In genomic region chr15:48828906-48829305, GRCh38 we compare ENCODE assay signal across 28 cellular contexts.
"Had no signal": no experiment of that assay in that cellular context is flagged by ENCODE, and none has a peak within 500 bp of the region (broad histone marks: within the 10 kb centered on the region; RNA-seq: fewer than 3 reads in every experiment).

No MANE protein-coding gene starts in this region.

- H3K27ac ChIP-seq: brain microvascular endothelial cell, epithelial cell of prostate, esophagus squamous epithelium, gastrocnemius medialis, heart left ventricle had no signal

- H3K36me3 ChIP-seq: brain microvascular endothelial cell, esophagus squamous epithelium, gastrocnemius medialis, heart left ventricle had no signal

- ATAC-seq: activated CD4-positive, CD25-positive, alpha-beta regulatory T cell treated with anti-CD3 and anti-CD28 coated beads, Interleukin-2, amount 50 U/mL, for 24 hours; activated CD8-positive, alpha-beta T cell treated with anti-CD3 and anti-CD28 coated beads for 36 hours; activated T-cell treated with anti-CD3 and anti-CD28 coated beads, Interleukin-2, amount 50 U/mL, for 4 hours; activated T-helper 17 cell treated with anti-CD3 and anti-CD28 coated beads, Interleukin-2, amount 50 U/mL, for 72 hours; effector memory CD8-positive, alpha-beta T cell; gastrocnemius medialis; heart left ventricle had no signal

- H3K4me1 Mint-ChIP-seq: activated B cell treated with CpG ODN at 0.5 μM for 24 hours; activated T-helper 17 cell treated with anti-CD3 and anti-CD28 coated beads, Interleukin-2, amount 50 U/mL, for 72 hours had no signal

- H3K27me3 ChIP-seq: brain microvascular endothelial cell, esophagus squamous epithelium, gastrocnemius medialis, heart left ventricle had no signal

- H3K4me1 ChIP-seq: gastrocnemius medialis, heart left ventricle had no signal

- H3K27ac Mint-ChIP-seq: activated B cell treated with CpG ODN at 0.5 μM for 24 hours; activated CD8-positive, alpha-beta T cell treated with anti-CD3 and anti-CD28 coated beads for 36 hours; activated naive CD8-positive, alpha-beta T cell; activated T-helper 17 cell treated with anti-CD3 and anti-CD28 coated beads, Interleukin-2, amount 50 U/mL, for 72 hours; effector memory CD8-positive, alpha-beta T cell had no signal

- H3K9me3 ChIP-seq: esophagus squamous epithelium, gastrocnemius medialis had no signal

- H3K36me3 Mint-ChIP-seq: activated naive CD8-positive, alpha-beta T cell had no signal

- DNase-seq: activated B cell treated with CpG ODN at 0.5 μM for 24 hours; activated CD4-positive, alpha-beta T cell treated with anti-CD3 and anti-CD28 coated beads for 48 hours; activated CD4-positive, alpha-beta T cell treated with anti-CD3 and anti-CD28 coated beads, Interleukin-2, amount 50 U/mL, for 1 hour; activated CD4-positive, alpha-beta T cell treated with anti-CD3 and anti-CD28 coated beads, Interleukin-2, amount 50 U/mL, for 48 hours; activated CD8-positive, alpha-beta memory T cell treated with anti-CD3 and anti-CD28 coated beads for 24 hours; activated CD8-positive, alpha-beta T cell treated with anti-CD3 and anti-CD28 coated beads for 36 hours; activated effector memory CD4-positive, alpha-beta T cell treated with Interleukin-2 at 50 U/mL for 16 hours; activated gamma-delta T cell treated with Interleukin-2 at 50 U/mL for 16 hours; activated naive CD4-positive, alpha-beta T cell treated with anti-CD3 and anti-CD28 coated beads, Interleukin-2, amount 50 U/mL, for 16 hours; activated naive CD4-positive, alpha-beta T cell treated with Interleukin-2 at 50 U/mL for 16 hours; activated T-cell treated with anti-CD3 and anti-CD28 coated beads, Interleukin-2, amount 50 U/mL, for 4 hours; amniotic stem cell; anterior cingulate cortex; brain microvascular endothelial cell; caudate nucleus; cortex of kidney; dermis blood vessel endothelial cell; effector CD4-positive, alpha-beta T cell; effector memory CD8-positive, alpha-beta T cell; esophagus squamous epithelium; gastrocnemius medialis; glutamatergic neuron; heart left ventricle; T-helper 2 cell had no signal

- H3K9me3 Mint-ChIP-seq: activated T-helper 17 cell treated with anti-CD3 and anti-CD28 coated beads, Interleukin-2, amount 50 U/mL, for 72 hours had no signal

- H3K4me3 Mint-ChIP-seq: activated B cell treated with CpG ODN at 0.5 μM for 24 hours; activated CD8-positive, alpha-beta T cell treated with anti-CD3 and anti-CD28 coated beads for 36 hours; activated naive CD8-positive, alpha-beta T cell; activated T-cell treated with anti-CD3 and anti-CD28 coated beads, Interleukin-2, amount 50 U/mL, for 4 hours; activated T-helper 17 cell treated with anti-CD3 and anti-CD28 coated beads, Interleukin-2, amount 50 U/mL, for 72 hours; effector memory CD8-positive, alpha-beta T cell had no signal

- H3K4me3 ChIP-seq: esophagus squamous epithelium, gastrocnemius medialis, heart left ventricle had no signal
